In the genomic region with DNA sequence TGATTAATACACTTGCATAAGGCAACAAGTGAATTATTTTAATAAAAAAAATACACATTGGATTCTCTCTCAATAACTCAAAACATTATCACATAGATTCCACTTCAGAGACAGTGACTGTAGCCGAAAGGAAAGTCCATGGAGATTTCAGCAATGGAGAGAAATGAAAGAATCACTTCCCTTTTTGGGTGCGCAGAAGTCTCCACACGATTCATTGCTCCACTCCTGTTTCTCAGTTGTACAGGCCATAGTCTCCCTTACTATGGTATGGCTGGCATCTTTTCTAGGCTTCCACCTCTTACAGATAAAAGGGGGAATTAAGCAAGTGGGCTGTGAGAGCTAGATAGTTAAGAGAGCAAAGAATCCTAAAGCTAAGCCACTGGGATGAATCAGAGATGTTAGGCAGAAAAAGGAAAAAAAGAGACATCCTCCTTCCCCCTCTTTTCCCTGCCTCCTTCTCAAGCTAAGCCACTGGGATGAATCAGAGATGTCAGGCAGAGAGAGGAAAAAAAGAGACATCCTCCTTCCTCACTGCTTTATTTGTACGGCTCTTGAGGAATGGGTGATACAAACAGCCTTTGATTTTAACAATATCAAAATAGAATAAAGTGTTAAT, we compare ENCODE assay signal across 18 cellular contexts. TPM values are rescaled to one million over a fixed set of nuclear protein-coding genes. Genes with fewer than 3 reads are reported as not detected.
DNase-seq lines count a peak whose midpoint lies in the region; ATAC-seq and TF ChIP-seq lines count a peak whose summit lies in the region.
"Had no signal": no experiment of that assay in that cellular context is flagged by ENCODE, and none has a peak within 500 bp of the region (broad histone marks: within the 10 kb centered on the region; RNA-seq: fewer than 3 reads in every experiment).

No MANE protein-coding gene starts in this region.

- ATAC-seq in GM18868 (IDR thresholded peaks at IDR 0.05; ENCODE audit: unreplicated experiment) (peak; percentile 80), lower lobe of right lung (no peak), GM19463 (IDR thresholded peaks at IDR 0.05; ENCODE audit: unreplicated experiment) (no peak)
- ATAC-seq: T-helper 17 cell had no signal

- no peak overlapping the region for H3K9ac ChIP-seq in SK-N-SH

- no peaks in the 10 kb centered on the region for H3K79me2 ChIP-seq in SK-N-SH (ENCODE audit: insufficient read depth)

- H3K27ac ChIP-seq in lower lobe of right lung (no peak overlapping the region), SK-N-SH (ENCODE audit: low read depth in 2 of 2, low read length in 1 of 2) (no peak overlapping the region)
- H3K27ac ChIP-seq: tibial nerve had no signal

- 23% methylated on average over 4 of the region's 4 CpGs for WGBS in SK-N-SH (ENCODE audit: low lambda C conversion rate)

- H3K9me3 ChIP-seq in lower lobe of right lung (no peaks in the 10 kb centered on the region), SK-N-SH (no peaks in the 10 kb centered on the region)
- H3K9me3 ChIP-seq: tibial nerve had no signal

- H3K4me1 ChIP-seq in lower lobe of right lung (no peaks in the 10 kb centered on the region), SK-N-SH (ENCODE audit: control insufficient read depth in 1 of 2, insufficient read depth in 2 of 2, low read depth in 1 of 2, low read length in 1 of 2) (no peaks in the 10 kb centered on the region)
- H3K4me1 ChIP-seq: tibial nerve had no signal

- no peaks in the 10 kb centered on the region for H3K36me3 ChIP-seq in lower lobe of right lung
- H3K36me3 ChIP-seq in SK-N-SH (replicated peaks in 1 of 2; ENCODE audit: control insufficient read depth in 1 of 2, insufficient read depth in 2 of 2, low read length in 1 of 2), result no peaks in the 10 kb centered on the region
- H3K36me3 ChIP-seq: tibial nerve had no signal

- no peak overlapping the region for H2AFZ ChIP-seq in SK-N-SH (ENCODE audit: low read depth)

- H3F3A ChIP-seq in SK-N-SH (replicated peaks; ENCODE audit: insufficient read depth), result no peaks in the 10 kb centered on the region

- H3K4me3 ChIP-seq in cardiac fibroblast (replicated peaks in 1 of 2; ENCODE audit: low read depth in 2 of 2, low read length in 2 of 2), result no peak overlapping the region
- H3K4me3 ChIP-seq in lower lobe of right lung, result no peak overlapping the region
- no peak overlapping the region for H3K4me3 ChIP-seq in SK-N-SH (ENCODE audit: low read depth in 2 of 2, low read length in 1 of 2)
- H3K4me3 ChIP-seq: tibial nerve had no signal

- TF ChIP-seq CTCF in cardiac fibroblast (IDR thresholded peaks at IDR 0.05; ENCODE audit: low read depth, low read length), result no peak
- no peak for TF ChIP-seq CTCF in lower lobe of right lung (IDR thresholded peaks at IDR 0.05)
- TF ChIP-seq CTCF in SK-N-SH (IDR thresholded peaks at IDR 0.05), result no peak

- POLR2A ChIA-PET in SK-N-SH (lab: Yijun Ruan, JAX), result no interaction called here

- CTCF ChIA-PET in SK-N-SH (lab: Yijun Ruan, JAX), result no interaction called here

- intact Hi-C loops in lower lobe of right lung (cut with DNase I), result no loop called here

- DNase-seq in NCI-H226, result peak; percentile 59
- peak; percentile 19 to 44 for DNase-seq in cardiac fibroblast (ENCODE audit: low read depth in 2 of 2)
- DNase-seq in putamen (ENCODE audit: low spot score), result peak; percentile 30
- DNase-seq in lower lobe of right lung, result no peak
- DNase-seq in globus pallidus (ENCODE audit: low spot score), result no peak
- DNase-seq in SK-N-SH, result no peak
- DNase-seq: activated CD4-positive, alpha-beta T cell treated with anti-CD3 and anti-CD28 coated beads for 1 hour; activated T-cell treated with anti-CD3 and anti-CD28 coated beads, Interleukin-2, amount 50 U/mL, for 1 hour; CD4-positive, alpha-beta memory T cell; NCI-H1417 treated with DMSO at 0.1 percent for 48 hours; NCI-H446 treated with DMSO at 0.1 percent for 48 hours; nephron progenitor cell; stimulated activated CD4-positive, alpha-beta T cell treated with anti-CD3 and anti-CD28 coated beads, Interleukin-2, amount 100 ng/mL, for 48 hours; T-helper 17 cell had no signal

- H3K4me2 ChIP-seq in SK-N-SH, result no peak overlapping the region

- no peaks in the 10 kb centered on the region for H3K9me2 ChIP-seq in SK-N-SH

- H4K20me1 ChIP-seq in SK-N-SH (ENCODE audit: insufficient read depth), result no peaks in the 10 kb centered on the region

- no peak for TF ChIP-seq RAD21 in SK-N-SH (IDR thresholded peaks at IDR 0.05; ENCODE audit: low read length)

- H3K27me3 ChIP-seq in lower lobe of right lung (ENCODE audit: low read depth), result no peaks in the 10 kb centered on the region
- peaks cover 12% of the 10 kb centered on the region; the same call in 1 of the 2 replicates for H3K27me3 ChIP-seq in SK-N-SH (ENCODE audit: insufficient read depth)
- H3K27me3 ChIP-seq: tibial nerve had no signal

- TF ChIP-seq EP300 in SK-N-SH (IDR thresholded peaks at IDR 0.05; ENCODE audit: borderline replicate concordance in 1 of 2, low read depth in 1 of 2, low read length in 1 of 2), result no peak

TF ChIP-seq in SK-N-SH, 30 proteins besides CTCF, POLR2A, EP300 and RAD21:
- TF ChIP-seq, protein P1, sequence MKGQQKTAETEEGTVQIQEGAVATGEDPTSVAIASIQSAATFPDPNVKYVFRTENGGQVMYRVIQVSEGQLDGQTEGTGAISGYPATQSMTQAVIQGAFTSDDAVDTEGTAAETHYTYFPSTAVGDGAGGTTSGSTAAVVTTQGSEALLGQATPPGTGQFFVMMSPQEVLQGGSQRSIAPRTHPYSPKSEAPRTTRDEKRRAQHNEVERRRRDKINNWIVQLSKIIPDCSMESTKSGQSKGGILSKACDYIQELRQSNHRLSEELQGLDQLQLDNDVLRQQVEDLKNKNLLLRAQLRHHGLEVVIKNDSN (IDR thresholded peaks at IDR 0.05; ENCODE audit: borderline replicate concordance, low read depth), result no peak
- TF ChIP-seq JUND (IDR thresholded peaks at IDR 0.05), result no peak

RNA-seq across cellular contexts. Expression of a gene that starts 16.3 kb away (rescaled TPM):
- 9.1 TPM for total RNA-seq in lower lobe of right lung
- polyA plus RNA-seq in SK-N-SH (2012; rRNA removed), result 0.12 and 0.47 TPM in 2 replicates
- polyA plus RNA-seq in SK-N-SH (2012; cell fraction: cytosol; rRNA removed), result 0.20 and 0.30 TPM in 2 replicates
- polyA plus RNA-seq in SK-N-SH (2012; cell fraction: nucleus; rRNA removed), result 0.37 and 0.55 TPM in 2 replicates
- total RNA-seq: G401 had no signal

Comparison
In these comparisons a context has a peak if more than half of its experiments do, and no peak if none do; other contexts are left out.
1. DNase-seq: peak in NCI-H226 (single experiment), cardiac fibroblast (2 of 2) and putamen (single experiment); none in lower lobe of right lung (single experiment), globus pallidus (single experiment) and SK-N-SH (single experiment).